In genomic region chr5:68435611-68436010, GRCh38 we compare ENCODE assay signal across 13 cellular contexts.
DNase-seq lines count a peak whose midpoint lies in the region; ATAC-seq, FAIRE-seq and TF ChIP-seq lines count a peak whose summit lies in the region.
"Had no signal": no experiment of that assay in that cellular context is flagged by ENCODE, and none has a peak within 500 bp of the region (broad histone marks: within the 10 kb centered on the region; RNA-seq: fewer than 3 reads in every experiment).

No MANE protein-coding gene starts in this region.

- in situ Hi-C loops in transverse colon (cut with MboI; ENCODE audit: low pct_ligation_motif_present in 1 of 4, low pct_unique_long_range_greater_than_20kb in 1 of 4, low sequenced_read_pairs in 3 of 4) = no loop called here

- H3K4me1 ChIP-seq in lower lobe of right lung (peaks cover 23% of the 10 kb centered on the region), transverse colon (peaks cover 0 to 29% (median 0%) of the 10 kb centered on the region in 4 donors)

- no peak overlapping the region for H3K4me3 ChIP-seq in lower lobe of right lung
- no peak overlapping the region for H3K4me3 ChIP-seq in transverse colon

- H3K27me3 ChIP-seq in lower lobe of right lung (ENCODE audit: low read depth) = no peaks in the 10 kb centered on the region
- H3K27me3 ChIP-seq in transverse colon = no peaks in the 10 kb centered on the region

- intact Hi-C loops in lower lobe of right lung (cut with DNase I) = no loop called here
- intact Hi-C loops in transverse colon (cut with DNase I; ENCODE audit: low total_unique reads) = no loop called here

- H3K9me3 Mint-ChIP-seq in activated naive CD8-positive, alpha-beta T cell (ENCODE audit: low read depth) = no peaks in the 10 kb centered on the region
- peaks cover 3% of the 10 kb centered on the region for H3K9me3 Mint-ChIP-seq in activated naive CD8-positive, alpha-beta T cell treated with anti-CD3 and anti-CD28 coated beads for 36 hours

- no peak for TF ChIP-seq POLR2A in transverse colon (IDR thresholded peaks at IDR 0.05)

- WGBS in transverse colon (ENCODE audit: low coverage in 1 of 2), 2 donors = 42% methylated on average over 1 of the region's 1 CpG; no CpG with 5 or more reads in 1 of the 2 donors

- H3K27ac Mint-ChIP-seq in activated naive CD8-positive, alpha-beta T cell = peak overlapping the region; percentile 11
- H3K27ac Mint-ChIP-seq in activated naive CD8-positive, alpha-beta T cell treated with anti-CD3 and anti-CD28 coated beads for 36 hours = no peak overlapping the region

- DNase-seq in activated naive CD8-positive, alpha-beta T cell treated with anti-CD3 and anti-CD28 coated beads for 36 hours = no peak
- DNase-seq in UCSD-AML1 (lab: John Stamatoyannopoulos, UW; ENCODE audit: unreplicated experiment) = peak; percentile 42
- DNase-seq in lower lobe of right lung = peak; percentile 49
- DNase-seq in transverse colon = peak; percentile 21
- DNase-seq in urothelium cell line (ENCODE audit: low spot score) = no peak
- no peak for DNase-seq in NCI-H1048 (lab: John Stamatoyannopoulos, UW)
- DNase-seq: activated T-cell treated with anti-CD3 and anti-CD28 coated beads, Interleukin-2, amount 50 U/mL, for 48 hours; DMS79; NCI-H1930 had no signal

- no peak for TF ChIP-seq EP300 in transverse colon (IDR thresholded peaks at IDR 0.05; ENCODE audit: low read depth)

- no peaks in the 10 kb centered on the region for H3K36me3 ChIP-seq in lower lobe of right lung
- no peaks in the 10 kb centered on the region for H3K36me3 ChIP-seq in transverse colon

- H3K27me3 Mint-ChIP-seq in activated naive CD8-positive, alpha-beta T cell = peaks cover 2% of the 10 kb centered on the region
- peaks cover 7% of the 10 kb centered on the region for H3K27me3 Mint-ChIP-seq in activated naive CD8-positive, alpha-beta T cell treated with anti-CD3 and anti-CD28 coated beads for 36 hours

- H3K4me3 Mint-ChIP-seq in activated naive CD8-positive, alpha-beta T cell = peak overlapping the region; percentile 30
- no peak overlapping the region for H3K4me3 Mint-ChIP-seq in activated naive CD8-positive, alpha-beta T cell treated with anti-CD3 and anti-CD28 coated beads for 36 hours

- H3K9me3 ChIP-seq in lower lobe of right lung = no peaks in the 10 kb centered on the region
- H3K9me3 ChIP-seq in transverse colon = no peaks in the 10 kb centered on the region

- no peak for FAIRE-seq in urothelium cell line (lab: Jason Lieb, UNC)
- FAIRE-seq: GM18507 had no signal

- no peaks in the 10 kb centered on the region for H3K36me3 Mint-ChIP-seq in activated naive CD8-positive, alpha-beta T cell
- peaks cover 2% of the 10 kb centered on the region for H3K36me3 Mint-ChIP-seq in activated naive CD8-positive, alpha-beta T cell treated with anti-CD3 and anti-CD28 coated beads for 36 hours

- ATAC-seq in lower lobe of right lung = peak; percentile 31 to 52
- no peak for ATAC-seq in HG02571 (IDR thresholded peaks at IDR 0.05; ENCODE audit: unreplicated experiment)

- TF ChIP-seq CTCF in lower lobe of right lung (IDR thresholded peaks at IDR 0.05) = no peak
- TF ChIP-seq CTCF in transverse colon (IDR thresholded peaks at IDR 0.05) = no peak

- peaks cover 58% of the 10 kb centered on the region for H3K4me1 Mint-ChIP-seq in activated naive CD8-positive, alpha-beta T cell (ENCODE audit: low read depth)
- H3K4me1 Mint-ChIP-seq in activated naive CD8-positive, alpha-beta T cell treated with anti-CD3 and anti-CD28 coated beads for 36 hours = peaks cover 52% of the 10 kb centered on the region

- H3K27ac ChIP-seq in lower lobe of right lung (no peak overlapping the region), transverse colon (peak overlapping the region; percentile 11 to 67 (median 54))
- H3K27ac ChIP-seq: VCaP had no signal

Comparison
In these comparisons a context has a peak if more than half of its experiments do, and no peak if none do; other contexts are left out.
1. DNase-seq: peak in UCSD-AML1 (single experiment), lower lobe of right lung (single experiment) and transverse colon (single experiment); none in activated naive CD8-positive, alpha-beta T cell treated with anti-CD3 and anti-CD28 coated beads for 36 hours (single experiment), urothelium cell line (single experiment) and NCI-H1048 (single experiment).